ENCODE assay signal across 30 cellular contexts in the genomic region with DNA sequence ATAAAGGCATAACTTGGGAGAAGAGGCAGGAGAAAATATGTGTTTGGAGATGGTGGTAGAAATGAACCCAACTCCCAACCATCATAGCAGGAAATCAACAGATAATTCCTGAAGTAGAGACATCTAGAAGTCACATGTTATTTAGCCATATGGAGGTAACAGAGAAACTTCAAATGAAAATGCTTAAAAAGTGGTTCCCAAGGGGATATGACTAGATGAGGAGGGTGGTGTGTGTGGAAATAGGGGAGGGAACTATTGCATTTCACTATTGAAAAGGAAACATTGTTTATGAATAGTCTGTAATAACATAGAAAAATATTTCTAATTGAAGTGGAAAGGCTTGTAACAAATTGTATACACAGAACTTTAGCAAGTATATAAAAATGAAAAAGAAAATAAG.
"Had no signal": no experiment of that assay in that cellular context is flagged by ENCODE, and none has a peak within 500 bp of the region (broad histone marks: within the 10 kb centered on the region; RNA-seq: fewer than 3 reads in every experiment).

No MANE protein-coding gene starts in this region.

- H3K4me3 ChIP-seq: ascending aorta, breast epithelium, cardiac muscle cell, colonic mucosa, esophagus squamous epithelium, heart left ventricle had no signal

- H3K36me3 ChIP-seq: ascending aorta, breast epithelium, cardiac muscle cell, colonic mucosa, esophagus squamous epithelium, heart left ventricle, WERI-Rb-1 had no signal

- H3K4me1 ChIP-seq: ascending aorta, breast epithelium, colonic mucosa, esophagus squamous epithelium, heart left ventricle had no signal

- H3K9me3 Mint-ChIP-seq: activated CD4-positive, alpha-beta memory T cell treated with anti-CD3 and anti-CD28 coated beads, Interleukin-2, amount 10 ng/mL, durations not matched to agents 7 days and 5 days; activated T-cell treated with anti-CD3 and anti-CD28 coated beads, Interleukin-2, amount 50 U/mL, for 24 hours; activated T-cell treated with anti-CD3 and anti-CD28 coated beads, Interleukin-2, amount 50 U/mL, for 72 hours; brain had no signal

- H3K27me3 ChIP-seq: ascending aorta, breast epithelium, cardiac muscle cell, colonic mucosa, esophagus squamous epithelium had no signal

- H3K36me3 Mint-ChIP-seq: activated naive CD8-positive, alpha-beta T cell; brain had no signal

- H3K9me3 ChIP-seq: ascending aorta, breast epithelium, colonic mucosa, esophagus squamous epithelium had no signal

- H3K27ac Mint-ChIP-seq: activated B cell treated with CpG ODN at 0.5 μM for 24 hours; activated CD4-positive, alpha-beta memory T cell treated with anti-CD3 and anti-CD28 coated beads, Interleukin-2, amount 10 ng/mL, durations not matched to agents 7 days and 5 days; activated CD4-positive, alpha-beta T cell treated with anti-CD3 and anti-CD28 coated beads, Interleukin-2, amount 10 ng/mL, durations not matched to agents 24 days and 14 days; activated naive CD8-positive, alpha-beta T cell; activated T-cell treated with anti-CD3 and anti-CD28 coated beads, Interleukin-2, amount 50 U/mL, for 24 hours; activated T-cell treated with anti-CD3 and anti-CD28 coated beads, Interleukin-2, amount 50 U/mL, for 72 hours; brain; T-helper 17 cell; T-helper 2 cell treated with Interferon-gamma antibody and Interleukin-4, amounts not matched to agents 5 μg/mL and 100 μg/mL, for 36 hours had no signal

- H3K4me1 Mint-ChIP-seq: activated CD4-positive, alpha-beta memory T cell treated with anti-CD3 and anti-CD28 coated beads, Interleukin-2, amount 10 ng/mL, durations not matched to agents 7 days and 5 days; activated CD4-positive, alpha-beta T cell treated with anti-CD3 and anti-CD28 coated beads, Interleukin-2, amount 10 ng/mL, durations not matched to agents 24 days and 14 days; brain; T-helper 17 cell had no signal

- ATAC-seq: activated CD4-positive, CD25-positive, alpha-beta regulatory T cell treated with anti-CD3 and anti-CD28 coated beads, Interleukin-2, amount 50 U/mL, for 24 hours; activated T-cell treated with anti-CD3 and anti-CD28 coated beads, Interleukin-2, amount 50 U/mL, for 72 hours; heart left ventricle; T-helper 17 cell had no signal

- H3K27me3 Mint-ChIP-seq: activated CD4-positive, alpha-beta memory T cell treated with anti-CD3 and anti-CD28 coated beads, Interleukin-2, amount 10 ng/mL, durations not matched to agents 7 days and 5 days; activated CD4-positive, alpha-beta T cell treated with anti-CD3 and anti-CD28 coated beads, Interleukin-2, amount 10 ng/mL, durations not matched to agents 24 days and 14 days; activated T-cell treated with anti-CD3 and anti-CD28 coated beads, Interleukin-2, amount 50 U/mL, for 24 hours; T-helper 17 cell had no signal

- DNase-seq: activated B cell treated with CpG ODN at 0.5 μM for 24 hours; activated CD4-positive, alpha-beta memory T cell treated with anti-CD3 and anti-CD28 coated beads, Interleukin-2, amount 10 ng/mL, durations not matched to agents 7 days and 5 days; activated CD4-positive, alpha-beta T cell treated with anti-CD3 and anti-CD28 coated beads, Interleukin-2, amount 10 ng/mL, durations not matched to agents 24 days and 14 days; activated CD4-positive, alpha-beta T cell treated with anti-CD3 and anti-CD28 coated beads, Interleukin-2, amount 50 U/mL, for 4 hours; activated CD8-positive, alpha-beta memory T cell treated with anti-CD3 and anti-CD28 coated beads, Interleukin-2, amount 50 U/mL, for 48 hours; activated effector memory CD4-positive, alpha-beta T cell treated with Interleukin-2 at 50 U/mL for 16 hours; activated gamma-delta T cell treated with Interleukin-2 at 50 U/mL for 16 hours; activated naive CD4-positive, alpha-beta T cell treated with anti-CD3 and anti-CD28 coated beads, Interleukin-2, amount 50 U/mL, for 16 hours; activated naive CD4-positive, alpha-beta T cell treated with Interleukin-2 at 50 U/mL for 16 hours; activated T-cell treated with anti-CD3 and anti-CD28 coated beads for 4 hours; activated T-cell treated with anti-CD3 and anti-CD28 coated beads, Interleukin-2, amount 50 U/mL, for 24 hours; activated T-cell treated with anti-CD3 and anti-CD28 coated beads, Interleukin-2, amount 50 U/mL, for 72 hours; central memory CD4-positive, alpha-beta T cell; cerebellar nuclear complex; colonic mucosa; effector CD8-positive, alpha-beta T cell; esophagus squamous epithelium; glutamatergic neuron; heart left ventricle; T-helper 1 cell; T-helper 17 cell; T1000; WERI-Rb-1 had no signal

- H3K4me3 Mint-ChIP-seq: activated B cell treated with CpG ODN at 0.5 μM for 24 hours; activated CD4-positive, alpha-beta memory T cell treated with anti-CD3 and anti-CD28 coated beads, Interleukin-2, amount 10 ng/mL, durations not matched to agents 7 days and 5 days; activated CD4-positive, alpha-beta T cell treated with anti-CD3 and anti-CD28 coated beads, Interleukin-2, amount 10 ng/mL, durations not matched to agents 24 days and 14 days; activated naive CD8-positive, alpha-beta T cell; activated T-cell treated with anti-CD3 and anti-CD28 coated beads, Interleukin-2, amount 50 U/mL, for 24 hours; activated T-cell treated with anti-CD3 and anti-CD28 coated beads, Interleukin-2, amount 50 U/mL, for 72 hours; brain; T-helper 17 cell; T-helper 2 cell treated with Interferon-gamma antibody and Interleukin-4, amounts not matched to agents 5 μg/mL and 100 μg/mL, for 36 hours had no signal
